In genomic region chr17:6789146-6789545, GRCh38 we compare ENCODE assay signal across 35 cellular contexts. TPM values are rescaled to one million over a fixed set of nuclear protein-coding genes. Genes with fewer than 3 reads are reported as not detected.
"Had no signal": no experiment of that assay in that cellular context is flagged by ENCODE, and none has a peak within 500 bp of the region (broad histone marks: within the 10 kb centered on the region; RNA-seq: fewer than 3 reads in every experiment).

No MANE protein-coding gene starts in this region.

- H3K9me3 ChIP-seq: mucosa of descending colon, ovary, right lobe of liver, testis, thyroid gland, transverse colon, upper lobe of left lung had no signal

- H3K27ac Mint-ChIP-seq: immature natural killer cell; memory B cell; naive thymus-derived CD4-positive, alpha-beta T cell; natural killer cell treated with Interleukin-12 subunit alpha and Interleukin-12 subunit beta and Interleukin-15 and Interleukin-18, amount 100 ng/mL, for 72 hours; progenitor cell of endocrine pancreas; stimulated activated naive B cell treated with anti-CD40 and anti-IgM and Interleukin-4, amounts not matched to agents 10 μg/mL and 1 μg/mL and 100 μg/mL, for 72 hours had no signal

- H3K27me3 ChIP-seq: ovary, right atrium auricular region, right lobe of liver, testis, thyroid gland, upper lobe of left lung had no signal

- H3K27ac ChIP-seq: left ventricle myocardium inferior, ovary, right atrium auricular region, right lobe of liver, stomach, testis, thyroid gland, transverse colon, upper lobe of left lung had no signal

- ATAC-seq: mucosa of descending colon; naive thymus-derived CD4-positive, alpha-beta T cell; natural killer cell treated with Interleukin-12 subunit alpha and Interleukin-12 subunit beta and Interleukin-15 and Interleukin-18, amount 100 ng/mL, for 72 hours; right lobe of liver; stimulated activated naive B cell treated with anti-CD40 and anti-IgM and Interleukin-4, amounts not matched to agents 10 μg/mL and 1 μg/mL and 100 μg/mL, for 72 hours; stimulated activated naive CD8-positive, alpha-beta T cell treated with anti-CD3 and anti-CD28 coated beads, Interleukin-15, Interleukin-2, amounts not matched to agents 100 U/mL and 50 U/mL, for 24 hours had no signal

- H3K4me2 ChIP-seq: smooth muscle cell had no signal

- H3K9me3 Mint-ChIP-seq: memory B cell; stimulated activated naive B cell treated with anti-CD40 and anti-IgM and Interleukin-4, amounts not matched to agents 10 μg/mL and 1 μg/mL and 100 μg/mL, for 72 hours had no signal

- H3K4me1 ChIP-seq: left ventricle myocardium inferior, right atrium auricular region, stomach, testis, thyroid gland, transverse colon, upper lobe of left lung had no signal

- H3K36me3 Mint-ChIP-seq: memory B cell; stimulated activated naive B cell treated with anti-CD40 and anti-IgM and Interleukin-4, amounts not matched to agents 10 μg/mL and 1 μg/mL and 100 μg/mL, for 72 hours had no signal

- H3K36me3 ChIP-seq: left ventricle myocardium inferior, ovary, right atrium auricular region, right lobe of liver, stomach, thyroid gland, transverse colon, upper lobe of left lung had no signal

- DNase-seq: hypothalamus; immature natural killer cell; left ventricle myocardium inferior; midbrain; mucosa of descending colon; naive thymus-derived CD4-positive, alpha-beta T cell; ovary; right lobe of liver; stimulated activated CD4-positive, alpha-beta T cell treated with anti-CD3 and anti-CD28 coated beads, Interleukin-12 subunit alpha, Interleukin-12 subunit beta, amount 100 ng/mL, for 4 hours; stimulated activated CD4-positive, alpha-beta T cell treated with anti-CD3 and anti-CD28 coated beads, Interleukin-15, amount 100 ng/mL, for 24 hours; stimulated activated CD4-positive, alpha-beta T cell treated with anti-CD3 and anti-CD28 coated beads, Interleukin-2, amount 100 ng/mL, for 24 hours; stimulated activated CD4-positive, alpha-beta T cell treated with anti-CD3 and anti-CD28 coated beads, Interleukin-4, amount 100 ng/mL, for 1 hour; stimulated activated naive B cell treated with anti-CD40 and anti-IgM and Interleukin-4, amounts not matched to agents 10 μg/mL and 1 μg/mL and 100 μg/mL, for 72 hours; stimulated activated naive CD8-positive, alpha-beta T cell treated with anti-CD3 and anti-CD28 coated beads, Interleukin-15, Interleukin-2, amounts not matched to agents 100 U/mL and 50 U/mL, for 24 hours; stomach; testis; thyroid gland; transverse colon; upper lobe of left lung had no signal

- H3K4me3 Mint-ChIP-seq: immature natural killer cell; memory B cell; naive thymus-derived CD4-positive, alpha-beta T cell; natural killer cell treated with Interleukin-12 subunit alpha and Interleukin-12 subunit beta and Interleukin-15 and Interleukin-18, amount 100 ng/mL, for 72 hours; stimulated activated naive B cell treated with anti-CD40 and anti-IgM and Interleukin-4, amounts not matched to agents 10 μg/mL and 1 μg/mL and 100 μg/mL, for 72 hours had no signal

- H3K4me3 ChIP-seq: left ventricle myocardium inferior, lung, mucosa of descending colon, ovary, right atrium auricular region, right lobe of liver, smooth muscle cell, stomach, testis, thyroid gland, transverse colon, upper lobe of left lung had no signal

- H3K4me1 Mint-ChIP-seq: immature natural killer cell; memory B cell; stimulated activated naive B cell treated with anti-CD40 and anti-IgM and Interleukin-4, amounts not matched to agents 10 μg/mL and 1 μg/mL and 100 μg/mL, for 72 hours had no signal

RNA-seq across cellular contexts. Expression of gene FBXO39, which starts 13.1 kb away (rescaled TPM):
- total RNA-seq: kidney epithelial cell, left ventricle myocardium inferior, lung, myocyte, progenitor cell of endocrine pancreas, right atrium auricular region, smooth muscle cell, transverse colon had no signal
- polyA plus RNA-seq: immature natural killer cell, neural cell, smooth muscle cell had no signal

RNA-seq across cellular contexts. Expression of gene XAF1, which starts 33.3 kb away (rescaled TPM):
- total RNA-seq: progenitor cell of endocrine pancreas had no signal
- polyA plus RNA-seq: neural cell had no signal

RNA-seq across cellular contexts. Expression of gene TEKT1, which starts 42.4 kb away (rescaled TPM):
- total RNA-seq: kidney epithelial cell; left ventricle myocardium inferior; lower leg skin; mesenteric fat pad; mucosa of descending colon; myocyte; naive thymus-derived CD4-positive, alpha-beta T cell; natural killer cell treated with Interleukin-12 subunit alpha and Interleukin-12 subunit beta and Interleukin-15 and Interleukin-18, amount 100 ng/mL, for 72 hours; omental fat pad; progenitor cell of endocrine pancreas; pulmonary artery endothelial cell; renal cortical epithelial cell; right atrium auricular region; right lobe of liver; skeletal muscle tissue; smooth muscle cell; thyroid gland; transverse colon; urinary bladder had no signal
- polyA plus RNA-seq: immature natural killer cell; naive thymus-derived CD4-positive, alpha-beta T cell; smooth muscle cell; stomach; urinary bladder had no signal
